14 cellular contexts compared by ENCODE assay signal in genomic region chrX:15820106-15821073, GRCh38. TPM values are rescaled to one million over a fixed set of nuclear protein-coding genes. Genes with fewer than 3 reads are reported as not detected.
DNase-seq lines count a peak whose midpoint lies in the region; ATAC-seq and TF ChIP-seq lines count a peak whose summit lies in the region.
"Had no signal": no experiment of that assay in that cellular context is flagged by ENCODE, and none has a peak within 500 bp of the region (broad histone marks: within the 10 kb centered on the region; RNA-seq: fewer than 3 reads in every experiment).

No MANE protein-coding gene starts in this region.

- ATAC-seq in IMR-90 (ENCODE audit: low read depth) (peak; percentile 56), HG03095 (IDR thresholded peaks at IDR 0.05; ENCODE audit: unreplicated experiment) (no peak), HG02884 (IDR thresholded peaks at IDR 0.05; ENCODE audit: unreplicated experiment) (no peak)
- peak; percentile 83 for ATAC-seq in activated naive CD8-positive, alpha-beta T cell treated with anti-CD3 and anti-CD28 coated beads, Interleukin-2, amount 50 U/mL, for 24 hours
- ATAC-seq: left lung had no signal

- no peak overlapping the region; the same call in 1 of the 2 replicates for H3K4me2 ChIP-seq in IMR-90 (ENCODE audit: low read depth, low read length)

- peaks cover 37% of the 10 kb centered on the region for H3K4me1 Mint-ChIP-seq in activated T-cell treated with anti-CD3 and anti-CD28 coated beads, Interleukin-2, amount 50 U/mL, for 24 hours (ENCODE audit: low read depth)
- H3K4me1 Mint-ChIP-seq in activated naive CD8-positive, alpha-beta T cell treated with anti-CD3 and anti-CD28 coated beads, Interleukin-2, amount 50 U/mL, for 24 hours = peaks cover 48% of the 10 kb centered on the region

- H3K9me3 Mint-ChIP-seq in activated T-cell treated with anti-CD3 and anti-CD28 coated beads, Interleukin-2, amount 50 U/mL, for 24 hours = no peaks in the 10 kb centered on the region
- H3K9me3 Mint-ChIP-seq in activated naive CD8-positive, alpha-beta T cell treated with anti-CD3 and anti-CD28 coated beads, Interleukin-2, amount 50 U/mL, for 24 hours = no peaks in the 10 kb centered on the region
- H3K9me3 Mint-ChIP-seq: activated CD4-positive, alpha-beta T cell treated with anti-CD3 and anti-CD28 coated beads, Interleukin-2, amount 10 ng/mL, durations not matched to agents 7 days and 5 days had no signal

- peaks cover 83% of the 10 kb centered on the region for H3K36me3 Mint-ChIP-seq in activated T-cell treated with anti-CD3 and anti-CD28 coated beads, Interleukin-2, amount 50 U/mL, for 24 hours (ENCODE audit: low read depth)
- H3K36me3 Mint-ChIP-seq in activated naive CD8-positive, alpha-beta T cell treated with anti-CD3 and anti-CD28 coated beads, Interleukin-2, amount 50 U/mL, for 24 hours (ENCODE audit: low read depth) = peaks cover 51% of the 10 kb centered on the region

- H4K8ac ChIP-seq in IMR-90 (ENCODE audit: low read depth in 2 of 2, low read length in 2 of 2) = no peak overlapping the region

- CTCF ChIA-PET in IMR-90 (lab: Yijun Ruan, JAX) = no interaction called here

- intact Hi-C loops in IMR-90 (cut with micrococcal nuclease) = no loop called here

- H4K5ac ChIP-seq in IMR-90 (ENCODE audit: low read depth, low read length) = no peak overlapping the region

- H4K20me1 ChIP-seq in IMR-90 (ENCODE audit: insufficient read depth, low read length) = no peaks in the 10 kb centered on the region

- WGBS in IMR-90 (ENCODE audit: extremely low coverage in 2 of 2, insufficient read length in 1 of 2), 2 experiments = no CpG with 5 or more reads among the region's 14 CpGs

- H2BK15ac ChIP-seq in IMR-90 (ENCODE audit: low read depth, low read length) = no peak overlapping the region

- no peak overlapping the region for H2AK5ac ChIP-seq in IMR-90 (ENCODE audit: low read depth, low read length)

- H3K23ac ChIP-seq in IMR-90 (ENCODE audit: low read depth, low read length) = no peak overlapping the region; the same call in 1 of the 2 replicates

- BruUV-seq in IMR-90 (replicated peaks; lab: Mats Ljungman, UMichigan) = no TSS peak

- H2BK5ac ChIP-seq in IMR-90 (ENCODE audit: low read depth, low read length, poor library complexity, severe bottlenecking) = peak overlapping the region; percentile 73

- no peak for TF ChIP-seq RAD21 in IMR-90 (IDR thresholded peaks at IDR 0.05; ENCODE audit: low read length)

- no peak overlapping the region; the same call in 1 of the 2 replicates for H3K56ac ChIP-seq in IMR-90 (ENCODE audit: extremely low read depth, insufficient read depth, low read length)

- H3K27ac ChIP-seq in IMR-90 (ENCODE audit: insufficient read depth, low read length) = no peak overlapping the region
- H3K27ac ChIP-seq: left lung, RWPE1 had no signal

- no peak overlapping the region for H3K4me3 Mint-ChIP-seq in activated T-cell treated with anti-CD3 and anti-CD28 coated beads, Interleukin-2, amount 50 U/mL, for 24 hours
- peak overlapping the region; percentile 24 for H3K4me3 Mint-ChIP-seq in activated naive CD8-positive, alpha-beta T cell treated with anti-CD3 and anti-CD28 coated beads, Interleukin-2, amount 50 U/mL, for 24 hours
- H3K4me3 Mint-ChIP-seq: activated CD4-positive, alpha-beta T cell treated with anti-CD3 and anti-CD28 coated beads, Interleukin-2, amount 10 ng/mL, durations not matched to agents 7 days and 5 days had no signal

- peak overlapping the region; percentile 77 for H3K27ac Mint-ChIP-seq in activated T-cell treated with anti-CD3 and anti-CD28 coated beads, Interleukin-2, amount 50 U/mL, for 24 hours
- H3K27ac Mint-ChIP-seq in activated naive CD8-positive, alpha-beta T cell treated with anti-CD3 and anti-CD28 coated beads, Interleukin-2, amount 50 U/mL, for 24 hours = peak overlapping the region; percentile 93
- H3K27ac Mint-ChIP-seq: activated CD4-positive, alpha-beta T cell treated with anti-CD3 and anti-CD28 coated beads, Interleukin-2, amount 10 ng/mL, durations not matched to agents 7 days and 5 days had no signal

- H3K79me1 ChIP-seq in IMR-90 (ENCODE audit: low read depth in 1 of 2, low read length in 2 of 2) = no peaks in the 10 kb centered on the region; a peak in 2 of 4 replicates

- no peak for DNase-seq in activated T-cell treated with anti-CD3 and anti-CD28 coated beads, Interleukin-2, amount 50 U/mL, for 24 hours
- DNase-seq in activated T-cell treated with anti-CD3 and anti-CD28 coated beads for 4 hours = no peak
- DNase-seq in IMR-90 = peak; percentile 71
- peak; percentile 34 for DNase-seq in activated naive CD8-positive, alpha-beta T cell treated with anti-CD3 and anti-CD28 coated beads, Interleukin-2, amount 50 U/mL, for 24 hours
- DNase-seq in pons (ENCODE audit: low spot score) = peak; percentile 25
- DNase-seq in UCSD-AML1 (lab: John Stamatoyannopoulos, UW; ENCODE audit: unreplicated experiment) = no peak
- DNase-seq: activated CD4-positive, alpha-beta T cell treated with anti-CD3 and anti-CD28 coated beads, Interleukin-2, amount 10 ng/mL, durations not matched to agents 7 days and 5 days; activated gamma-delta T cell treated with Interleukin-2 at 50 U/mL for 16 hours; effector memory CD4-positive, alpha-beta T cell; left lung; NCI-H1092 had no signal

- peaks cover 19% of the 10 kb centered on the region for H3K36me3 ChIP-seq in IMR-90 (ENCODE audit: control insufficient read depth, insufficient read depth, low read length)

- H3K4ac ChIP-seq in IMR-90 (ENCODE audit: low read depth, low read length) = no peak overlapping the region

- H4K91ac ChIP-seq in IMR-90 (ENCODE audit: insufficient read depth, low read depth, low read length) = no peak overlapping the region

- H3K27me3 ChIP-seq in IMR-90 (ENCODE audit: control insufficient read depth, insufficient read depth, low read length) = no peaks in the 10 kb centered on the region
- H3K27me3 ChIP-seq: left lung had no signal

- H2AK9ac ChIP-seq in IMR-90 (replicated peaks; ENCODE audit: low read depth, low read length, poor library complexity) = no peak overlapping the region

- no peak for TF ChIP-seq POLR2A in IMR-90 (IDR thresholded peaks at IDR 0.05; ENCODE audit: low read depth, low read length)

- in situ Hi-C loops in IMR-90 (cut with MboI; ENCODE audit: low sequenced_read_pairs) = loop anchor here (25.0 kb wide), 1 partner anchor 867 kb away; no protein-coding TSS in a partner anchor

- no peaks in the 10 kb centered on the region for H3K27me3 Mint-ChIP-seq in activated T-cell treated with anti-CD3 and anti-CD28 coated beads, Interleukin-2, amount 50 U/mL, for 24 hours
- no peaks in the 10 kb centered on the region for H3K27me3 Mint-ChIP-seq in activated naive CD8-positive, alpha-beta T cell treated with anti-CD3 and anti-CD28 coated beads, Interleukin-2, amount 50 U/mL, for 24 hours
- H3K27me3 Mint-ChIP-seq: activated CD4-positive, alpha-beta T cell treated with anti-CD3 and anti-CD28 coated beads, Interleukin-2, amount 10 ng/mL, durations not matched to agents 7 days and 5 days had no signal

- H3K14ac ChIP-seq in IMR-90 (replicated peaks; ENCODE audit: low read depth, low read length) = peak overlapping the region; percentile 55; the same call in 1 of the 2 replicates

- POLR2A ChIA-PET in IMR-90 (lab: Charles Lee; ENCODE audit: unreplicated experiment) = interaction anchor here (0.6 kb wide), 1 partner anchor 1313 kb away, joined by 4 read pairs; no protein-coding TSS in a partner anchor

- no peak overlapping the region for H2BK120ac ChIP-seq in IMR-90 (ENCODE audit: low read depth, low read length)

- H3K9ac ChIP-seq in IMR-90 (ENCODE audit: low read depth, low read length) = no peak overlapping the region

- no peak overlapping the region for H2AFZ ChIP-seq in IMR-90 (replicated peaks; ENCODE audit: low read length, poor library complexity)

- H3K4me3 ChIP-seq in IMR-90 (ENCODE audit: insufficient read depth, low read depth, low read length) = no peak overlapping the region
- H3K4me3 ChIP-seq: left lung had no signal

- peaks cover 4% of the 10 kb centered on the region; the same call in 1 of the 2 replicates for H3K4me1 ChIP-seq in IMR-90 (ENCODE audit: control insufficient read depth, insufficient read depth, low read length)

- H2BK20ac ChIP-seq in IMR-90 (ENCODE audit: low read depth, low read length) = no peak overlapping the region

- H3K18ac ChIP-seq in IMR-90 (ENCODE audit: low read depth, low read length) = no peak overlapping the region; the same call in 1 of the 2 replicates

- no peaks in the 10 kb centered on the region for H3K9me3 ChIP-seq in IMR-90 (ENCODE audit: control insufficient read depth, insufficient read depth, low read length)
- H3K9me3 ChIP-seq: left lung had no signal

- H3K9me1 ChIP-seq in IMR-90 (ENCODE audit: insufficient read depth, low read length) = peaks cover 3% of the 10 kb centered on the region

- no peak for TF ChIP-seq CTCF in IMR-90 (conservative IDR thresholded peaks at IDR 0.05; ENCODE audit: low read depth, low read length)

- dilution Hi-C loops in IMR-90 (cut with HindIII; ENCODE audit: low sequenced_read_pairs, unreplicated experiment) = no loop called here

TF ChIP-seq in IMR-90, 13 proteins besides CTCF, POLR2A, EP300 and RAD21:
- no peak for TF ChIP-seq BHLHE40 (IDR thresholded peaks at IDR 0.05; ENCODE audit: low read depth, low read length)
- TF ChIP-seq RCOR1 (IDR thresholded peaks at IDR 0.05; ENCODE audit: insufficient replicate concordance, low read length) = no peak
- no peak for TF ChIP-seq ELK1 (IDR thresholded peaks at IDR 0.05; ENCODE audit: borderline replicate concordance, low read depth, low read length)
- TF ChIP-seq FOS (IDR thresholded peaks at IDR 0.05; ENCODE audit: low read depth, low read length) = no peak
- no peak for TF ChIP-seq NFE2L2 (IDR thresholded peaks at IDR 0.05; ENCODE audit: low read depth, low read length)
- no peak for TF ChIP-seq CHD1 (IDR thresholded peaks at IDR 0.05; ENCODE audit: low read depth, low read length)

RNA-seq across cellular contexts. Expression of gene ZRSR2, which starts 30.1 kb away (rescaled TPM):
- 4.7 and 6.9 TPM in 2 replicates for total RNA-seq in IMR-90 (2012; rRNA removed)
- polyA plus RNA-seq in IMR-90 (2012; rRNA removed) = 9.0 and 11.3 TPM in 2 replicates
- polyA plus RNA-seq in IMR-90 (2012; cell fraction: cytosol; rRNA removed) = 2.1 and 2.3 TPM in 2 replicates
- 5.0 and 28.0 TPM in 2 replicates for polyA plus RNA-seq in IMR-90 (2012; cell fraction: nucleus; rRNA removed; ENCODE audit: low replicate concordance)

RNA-seq across cellular contexts. Expression of gene AP1S2, which starts 34.2 kb away (rescaled TPM):
- 28.3 and 117 TPM in 2 replicates for total RNA-seq in IMR-90 (2012; rRNA removed)
- 34.0 and 46.5 TPM in 2 replicates for polyA plus RNA-seq in IMR-90 (2012; rRNA removed)
- 7.5 and 13.6 TPM in 2 replicates for polyA plus RNA-seq in IMR-90 (2012; cell fraction: cytosol; rRNA removed)
- polyA plus RNA-seq in IMR-90 (2012; cell fraction: nucleus; rRNA removed; ENCODE audit: low replicate concordance) = 3.2 and 16.1 TPM in 2 replicates

Comparison
In these comparisons a context has a peak if more than half of its experiments do, and no peak if none do; other contexts are left out.
1. DNase-seq: peak in IMR-90 (single experiment), activated naive CD8-positive, alpha-beta T cell treated with anti-CD3 and anti-CD28 coated beads, Interleukin-2, amount 50 U/mL, for 24 hours (single experiment) and pons (single experiment); none in activated T-cell treated with anti-CD3 and anti-CD28 coated beads, Interleukin-2, amount 50 U/mL, for 24 hours (single experiment), activated T-cell treated with anti-CD3 and anti-CD28 coated beads for 4 hours (single experiment) and UCSD-AML1 (single experiment).
2. ATAC-seq: peak in IMR-90 (single experiment) and activated naive CD8-positive, alpha-beta T cell treated with anti-CD3 and anti-CD28 coated beads, Interleukin-2, amount 50 U/mL, for 24 hours (single experiment); none in HG03095 (single experiment) and HG02884 (single experiment).